ENCODE assay signal across 10 cellular contexts in the genomic region with DNA sequence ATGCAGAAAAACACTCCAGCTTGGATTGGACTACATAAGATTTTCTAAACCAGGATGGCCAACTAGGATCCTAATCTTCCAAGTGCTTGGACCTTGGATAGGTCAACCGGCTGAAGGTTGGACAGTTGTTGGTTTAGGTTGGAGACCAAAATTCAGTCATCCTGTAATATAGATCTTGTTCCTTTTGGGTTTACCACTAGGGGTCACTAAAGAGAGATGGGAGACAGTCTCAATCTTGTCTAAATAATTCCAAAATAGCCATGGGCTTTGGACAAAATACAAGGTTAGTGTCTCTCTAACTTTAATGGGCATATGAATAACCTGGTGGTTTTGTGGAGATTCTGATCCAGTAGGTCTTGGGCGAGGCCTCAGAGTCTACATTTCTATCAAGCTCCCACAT.
DNase-seq lines count a peak whose midpoint lies in the region; ATAC-seq and TF ChIP-seq lines count a peak whose summit lies in the region.
"Had no signal": no experiment of that assay in that cellular context is flagged by ENCODE, and none has a peak within 500 bp of the region (broad histone marks: within the 10 kb centered on the region; RNA-seq: fewer than 3 reads in every experiment).

No MANE protein-coding gene starts in this region.

- H3K27me3 Mint-ChIP-seq in GM23338 (ENCODE audit: insufficient read depth, low read depth, poor library complexity): no peaks in the 10 kb centered on the region

- H3K36me3 Mint-ChIP-seq in GM23338 (ENCODE audit: low read depth): no peaks in the 10 kb centered on the region

- H3K4me3 ChIP-seq in AG09309 (ENCODE audit: control insufficient read depth, low read depth, low read length) (no peak overlapping the region), GM23338 (no peak overlapping the region)
- H3K4me3 ChIP-seq: HAP-1 had no signal

- H4K20me1 ChIP-seq in GM23338 (replicated peaks; ENCODE audit: insufficient read depth): no peaks in the 10 kb centered on the region

- no peaks in the 10 kb centered on the region for H3K27me3 ChIP-seq in GM23338 (ENCODE audit: insufficient read depth)

- no peaks in the 10 kb centered on the region for H3K4me1 Mint-ChIP-seq in GM23338

- H3K4me3 Mint-ChIP-seq in GM23338: no peak overlapping the region

- no peak overlapping the region for H3K27ac ChIP-seq in GM23338 (ENCODE audit: low read depth)
- H3K27ac ChIP-seq: epithelial cell of prostate had no signal

- H3K27ac Mint-ChIP-seq in GM23338: no peak overlapping the region

- no peak overlapping the region for H2AFZ ChIP-seq in GM23338

- H3K4me2 ChIP-seq in GM23338: no peak overlapping the region

- H3K9me2 ChIP-seq in GM23338 (ENCODE audit: insufficient read depth): no peaks in the 10 kb centered on the region; the same call in 1 of the 2 replicates

- peak; percentile 21 for DNase-seq in AG09309 (ENCODE audit: low read depth)
- DNase-seq in GM23338 (ENCODE audit: low spot score): peak; percentile 74
- DNase-seq in NCI-H82 (lab: John Stamatoyannopoulos, UW): peak; percentile 58
- DNase-seq in dermis microvascular lymphatic vessel endothelial cell (ENCODE audit: low read depth in 2 of 2): peak; percentile 48 to 61
- peak; percentile 44 for DNase-seq in midbrain (lab: John Stamatoyannopoulos, UW)

- H3K4me1 ChIP-seq in GM23338 (ENCODE audit: insufficient read depth): no peaks in the 10 kb centered on the region

- ATAC-seq in GM23338 (peak; percentile 70), HG03097 (IDR thresholded peaks at IDR 0.05; ENCODE audit: low FRiP score, unreplicated experiment) (no peak), GM19023 (IDR thresholded peaks at IDR 0.05; ENCODE audit: unreplicated experiment) (no peak), HG02623 (IDR thresholded peaks at IDR 0.05; ENCODE audit: unreplicated experiment) (no peak)

- no peaks in the 10 kb centered on the region for H3K79me2 ChIP-seq in GM23338 (replicated peaks; ENCODE audit: insufficient read depth)

- H3F3A ChIP-seq in GM23338 (replicated peaks; ENCODE audit: low read depth): no peaks in the 10 kb centered on the region

- no peaks in the 10 kb centered on the region for H3K36me3 ChIP-seq in GM23338 (ENCODE audit: insufficient read depth)
- H3K36me3 ChIP-seq: HAP-1 had no signal

- H3K9me3 Mint-ChIP-seq in GM23338: no peaks in the 10 kb centered on the region

- TF ChIP-seq CTCF in AG09309 (IDR thresholded peaks at IDR 0.05; ENCODE audit: control insufficient read depth, insufficient read depth, low read depth, low read length, missing control alignments) (peak; percentile 74), GM23338 (conservative IDR thresholded peaks at IDR 0.05; ENCODE audit: low read depth in 2 of 2) (peak; percentile 59 to 79)

TF ChIP-seq in GM23338, 12 proteins besides CTCF, POLR2A, EP300 and RAD21:
- TF ChIP-seq EZH2 (IDR thresholded peaks at IDR 0.05; ENCODE audit: low read depth, unreplicated experiment): no peak

Comparison
In these comparisons a context has a peak if more than half of its experiments do, and no peak if none do; other contexts are left out.
1. DNase-seq: peak in every context shown above with its lines; median percentile 74 in GM23338; 58 in NCI-H82; 54 in dermis microvascular lymphatic vessel endothelial cell; 44 in midbrain; 21 in AG09309.